15 cellular contexts compared by ENCODE assay signal in genomic region chr7:155998766-155999630, GRCh38.
"Had no signal": no experiment of that assay in that cellular context is flagged by ENCODE, and none has a peak within 500 bp of the region (broad histone marks: within the 10 kb centered on the region; RNA-seq: fewer than 3 reads in every experiment).

No MANE protein-coding gene starts in this region.

- DNase-seq: activated effector memory CD4-positive, alpha-beta T cell treated with anti-CD3 and anti-CD28 coated beads, Interleukin-2, amount 50 U/mL, for 16 hours; activated T-cell treated with anti-CD3 and anti-CD28 coated beads for 4 hours; effector CD8-positive, alpha-beta T cell; foreskin melanocyte; hippocampal formation; left ventricle myocardium superior; mammary epithelial cell; midbrain; right lobe of liver; T-helper 17 cell had no signal

- ATAC-seq: esophagus mucosa; left ventricle myocardium superior; natural killer cell treated with Interleukin-12 subunit alpha and Interleukin-12 subunit beta and Interleukin-15 and Interleukin-18, amount 100 ng/mL, for 72 hours; right lobe of liver; T-helper 17 cell had no signal

- H3K27ac ChIP-seq: parathyroid adenoma, right lobe of liver, skin epidermis, thoracic aorta had no signal

- H3K4me3 ChIP-seq: right lobe of liver, skin epidermis, thoracic aorta had no signal

- H3K27me3 ChIP-seq: right lobe of liver had no signal

- H3K4me1 ChIP-seq: parathyroid adenoma, right lobe of liver had no signal

- H2AFZ ChIP-seq: parathyroid adenoma had no signal

- H3K36me3 ChIP-seq: right lobe of liver, thoracic aorta had no signal

- H3K9me3 ChIP-seq: right lobe of liver, thoracic aorta had no signal

- H3K9ac ChIP-seq: parathyroid adenoma had no signal
